21 cellular contexts compared by ENCODE assay signal in genomic region chr16:88584676-88585075, GRCh38. TPM values are rescaled to one million over a fixed set of nuclear protein-coding genes. Genes with fewer than 3 reads are reported as not detected.
A peak's percentile ranks its signal among the peaks of the same experiment; 100 is the strongest.
DNase-seq lines count a peak whose midpoint lies in the region; ATAC-seq and TF ChIP-seq lines count a peak whose summit lies in the region.
"Had no signal": no experiment of that assay in that cellular context is flagged by ENCODE, and none has a peak within 500 bp of the region (broad histone marks: within the 10 kb centered on the region; RNA-seq: fewer than 3 reads in every experiment).

No MANE protein-coding gene starts in this region.

- H4K91ac ChIP-seq in H9 (ENCODE audit: insufficient read length, low read depth, low read length), result no peak overlapping the region

- H3K18ac ChIP-seq in H9 (ENCODE audit: insufficient read length, low read depth, low read length), result no peak overlapping the region

- H3K14ac ChIP-seq in H9 (ENCODE audit: insufficient read depth, low read length), result no peak overlapping the region

- POLR2A ChIA-PET in activated CD4-positive, alpha-beta T cell treated with anti-CD3 and anti-CD28 coated beads for 36 hours (lab: Charles Lee), result no interaction called here
- POLR2A ChIA-PET in CD4-positive, alpha-beta memory T cell (lab: Charles Lee; ENCODE audit: partially characterized antibody), result interaction anchor here (0.9 to 2.4 kb wide), 2 partner anchors 14 kb away, joined by 3 to 6 read pairs; partner anchors contain the start of gene ZC3H18

- peaks cover 3% of the 10 kb centered on the region for H4K20me1 ChIP-seq in H9 (ENCODE audit: control insufficient read depth, insufficient read depth, insufficient read length)

- H2AFZ ChIP-seq in H9 (ENCODE audit: low read length), result no peak overlapping the region

- H3K79me2 ChIP-seq in H9 (ENCODE audit: insufficient read depth, low read length), result peaks cover 11% of the 10 kb centered on the region

- no peak overlapping the region for H2BK15ac ChIP-seq in H9 (ENCODE audit: low read depth, low read length)

- peaks cover 56% of the 10 kb centered on the region for H3K36me3 ChIP-seq in CD4-positive, alpha-beta memory T cell (ENCODE audit: insufficient read depth, low read length)

- H3K23me2 ChIP-seq in H9 (ENCODE audit: insufficient read length, low read depth, low read length, poor library complexity, severe bottlenecking), result no peaks in the 10 kb centered on the region

- no peak overlapping the region for H3K4me3 Mint-ChIP-seq in activated CD4-positive, alpha-beta T cell treated with anti-CD3 and anti-CD28 coated beads for 36 hours
- peak overlapping the region in 2 of 8 donors; percentile 0 to 40 for H3K4me3 Mint-ChIP-seq in CD4-positive, alpha-beta memory T cell
- H3K4me3 Mint-ChIP-seq in activated T-helper 17 cell treated with anti-CD3 and anti-CD28 coated beads, Interleukin-2, amount 50 U/mL, for 72 hours, result peak overlapping the region; percentile 23
- H3K4me3 Mint-ChIP-seq in nephron progenitor cell, result no peak overlapping the region
- no peak overlapping the region for H3K4me3 Mint-ChIP-seq in H9
- H3K4me3 Mint-ChIP-seq: IgD-negative memory B cell had no signal

- no peaks in the 10 kb centered on the region for H3K9me3 Mint-ChIP-seq in activated CD4-positive, alpha-beta T cell treated with anti-CD3 and anti-CD28 coated beads for 36 hours (ENCODE audit: low read depth)
- no peaks in the 10 kb centered on the region for H3K9me3 Mint-ChIP-seq in CD4-positive, alpha-beta memory T cell
- H3K9me3 Mint-ChIP-seq in activated T-helper 17 cell treated with anti-CD3 and anti-CD28 coated beads, Interleukin-2, amount 50 U/mL, for 72 hours, result no peaks in the 10 kb centered on the region
- H3K9me3 Mint-ChIP-seq in nephron progenitor cell (no peaks in the 10 kb centered on the region), H9 (no peaks in the 10 kb centered on the region)
- H3K9me3 Mint-ChIP-seq: IgD-negative memory B cell had no signal

- H3K4me1 ChIP-seq in CD4-positive, alpha-beta memory T cell (ENCODE audit: insufficient read depth, low read length), result peaks cover 40% of the 10 kb centered on the region
- H3K4me1 ChIP-seq in H9 (ENCODE audit: insufficient read depth, low read length), result no peaks in the 10 kb centered on the region

- no peak overlapping the region for H3K9ac ChIP-seq in H9 (ENCODE audit: extremely low read depth, insufficient read length, low read length)

- no peak overlapping the region for H3K4ac ChIP-seq in H9 (ENCODE audit: low read depth, low read length)

- no peak overlapping the region for H4K5ac ChIP-seq in H9 (ENCODE audit: insufficient read length, low read depth, low read length)

- H4K8ac ChIP-seq in H9 (replicated peaks; ENCODE audit: insufficient read length, low read depth, low read length), result no peak overlapping the region

- H2BK5ac ChIP-seq in H9 (ENCODE audit: insufficient read length, low read length), result no peak overlapping the region

- whole genome bisulfite sequencing in H9 (ENCODE audit: extremely low coverage, insufficient read length, low lambda C conversion rate), result no CpG with 5 or more reads among the region's 6 CpGs

- no peaks in the 10 kb centered on the region for H3K27me3 Mint-ChIP-seq in activated CD4-positive, alpha-beta T cell treated with anti-CD3 and anti-CD28 coated beads for 36 hours
- no peaks in the 10 kb centered on the region for H3K27me3 Mint-ChIP-seq in CD4-positive, alpha-beta memory T cell
- no peaks in the 10 kb centered on the region for H3K27me3 Mint-ChIP-seq in activated T-helper 17 cell treated with anti-CD3 and anti-CD28 coated beads, Interleukin-2, amount 50 U/mL, for 72 hours
- no peaks in the 10 kb centered on the region for H3K27me3 Mint-ChIP-seq in nephron progenitor cell (ENCODE audit: low read depth, poor library complexity)
- no peaks in the 10 kb centered on the region for H3K27me3 Mint-ChIP-seq in H9 (ENCODE audit: low read depth)
- H3K27me3 Mint-ChIP-seq: IgD-negative memory B cell had no signal

- no peak for TF ChIP-seq CTCF in nephron progenitor cell (IDR thresholded peaks at IDR 0.05)
- TF ChIP-seq CTCF in H9 (conservative IDR thresholded peaks at IDR 0.05), result no peak

- ATAC-seq in activated CD4-positive, alpha-beta T cell treated with anti-CD3 and anti-CD28 coated beads for 36 hours, result no peak
- no peak for ATAC-seq in activated T-helper 17 cell treated with anti-CD3 and anti-CD28 coated beads, Interleukin-2, amount 50 U/mL, for 72 hours (replicated peaks)
- ATAC-seq: GM12878, HCT116 had no signal

- no peak overlapping the region for H3K4me2 ChIP-seq in H9 (ENCODE audit: insufficient read depth, insufficient read length, low read length)

- no peak overlapping the region for H3T11ph ChIP-seq in H9 (ENCODE audit: low read length)

- H3K27me3 ChIP-seq in CD4-positive, alpha-beta memory T cell (ENCODE audit: insufficient read depth, low read length), result no peaks in the 10 kb centered on the region
- H3K27me3 ChIP-seq in H9 (ENCODE audit: insufficient read depth, low read length), result no peaks in the 10 kb centered on the region

- no peak overlapping the region for H3K27ac ChIP-seq in CD4-positive, alpha-beta memory T cell (ENCODE audit: low read depth, low read length)
- H3K27ac ChIP-seq in H9 (ENCODE audit: insufficient read length, low read depth, low read length), result no peak overlapping the region
- H3K27ac ChIP-seq: C4-2B, RWPE1 had no signal

- H3K27ac Mint-ChIP-seq in activated CD4-positive, alpha-beta T cell treated with anti-CD3 and anti-CD28 coated beads for 36 hours, result peak overlapping the region; percentile 35
- peak overlapping the region in 5 of 7 donors; percentile 38 to 82 (median 69) for H3K27ac Mint-ChIP-seq in CD4-positive, alpha-beta memory T cell
- peak overlapping the region; percentile 59 for H3K27ac Mint-ChIP-seq in activated T-helper 17 cell treated with anti-CD3 and anti-CD28 coated beads, Interleukin-2, amount 50 U/mL, for 72 hours
- H3K27ac Mint-ChIP-seq in nephron progenitor cell (peak overlapping the region; percentile 34), H9 (no peak overlapping the region; a peak in 1 of 7 replicates)

- peaks cover 6% of the 10 kb centered on the region for H3K79me1 ChIP-seq in H9 (ENCODE audit: insufficient read depth, low read depth, low read length, poor library complexity, severe bottlenecking)

- intact Hi-C loops in activated CD4-positive, alpha-beta T cell treated with anti-CD3 and anti-CD28 coated beads for 36 hours (cut with DNase I, micrococcal nuclease), result loop anchor here in 1 of 2 experiments (5.0 kb wide), 1 partner anchor 38 kb away; no protein-coding TSS in a partner anchor
- intact Hi-C loops in CD4-positive, alpha-beta memory T cell (cut with micrococcal nuclease), result no loop called here

- CTCF ChIA-PET in activated CD4-positive, alpha-beta T cell treated with anti-CD3 and anti-CD28 coated beads for 36 hours (lab: Charles Lee), result interaction anchor here (0.7 to 1.0 kb wide), 2 partner anchors 100 to 736 kb away, joined by 3 read pairs; no protein-coding TSS in a partner anchor
- CTCF ChIA-PET in CD4-positive, alpha-beta memory T cell (lab: Charles Lee; ENCODE audit: partially characterized antibody), result interaction anchor here (0.9 kb wide), 1 partner anchor 22 kb away, joined by 3 read pairs; no protein-coding TSS in a partner anchor

- no peak overlapping the region for H2BK120ac ChIP-seq in H9 (ENCODE audit: low read depth, low read length, poor library complexity, severe bottlenecking)

- H3K56ac ChIP-seq in H9 (ENCODE audit: insufficient read length, low read depth, low read length), result no peak overlapping the region

- H3K4me1 Mint-ChIP-seq in activated CD4-positive, alpha-beta T cell treated with anti-CD3 and anti-CD28 coated beads for 36 hours, result peaks cover 52% of the 10 kb centered on the region
- H3K4me1 Mint-ChIP-seq in CD4-positive, alpha-beta memory T cell, result peaks cover 23 to 76% (median 48%) of the 10 kb centered on the region in 4 donors
- peaks cover 40% of the 10 kb centered on the region for H3K4me1 Mint-ChIP-seq in activated T-helper 17 cell treated with anti-CD3 and anti-CD28 coated beads, Interleukin-2, amount 50 U/mL, for 72 hours
- no peaks in the 10 kb centered on the region for H3K4me1 Mint-ChIP-seq in nephron progenitor cell
- no peaks in the 10 kb centered on the region for H3K4me1 Mint-ChIP-seq in H9

- H3K23ac ChIP-seq in H9 (ENCODE audit: insufficient read length, low read depth, low read length), result no peak overlapping the region

- H3K4me3 ChIP-seq in CD4-positive, alpha-beta memory T cell (ENCODE audit: low read length in 2 of 2), result no peak overlapping the region
- H3K4me3 ChIP-seq: GM12878 had no signal

- H2AK5ac ChIP-seq in H9 (ENCODE audit: insufficient read length, low read length), result no peak overlapping the region

- H2BK20ac ChIP-seq in H9 (ENCODE audit: low read depth, low read length, poor library complexity, severe bottlenecking), result no peak overlapping the region

- no peaks in the 10 kb centered on the region for H3K9me3 ChIP-seq in CD4-positive, alpha-beta memory T cell (ENCODE audit: control insufficient read depth in 1 of 2, low read length in 2 of 2)
- H3K9me3 ChIP-seq in H9 (ENCODE audit: control insufficient read depth, low read depth, low read length), result no peaks in the 10 kb centered on the region

- DNase-seq in activated CD4-positive, alpha-beta T cell treated with anti-CD3 and anti-CD28 coated beads for 36 hours, result no peak
- DNase-seq in activated CD4-positive, alpha-beta T cell treated with anti-CD3 and anti-CD28 coated beads for 1 hour, result no peak
- no peak for DNase-seq in CD4-positive, alpha-beta memory T cell
- no peak for DNase-seq in nephron progenitor cell
- DNase-seq in ureter (ENCODE audit: low spot score), result no peak
- DNase-seq in LoVo (ENCODE audit: low spot score), result no peak
- no peak for DNase-seq in H9
- DNase-seq: Calu3; DMS79; MV-4-11; NCI-H1417 treated with DMSO at 0.1 percent for 48 hours; NCI-H2029 treated with DMSO at 0.1 percent for 48 hours; NCI-H524 treated with DMSO at 0.1 percent for 48 hours; NK-92 treated with Interleukin-12 subunit alpha and Interleukin-12 subunit beta, amount 100 ng/mL, for 24 hours had no signal

- no peak overlapping the region for H2BK12ac ChIP-seq in H9 (ENCODE audit: insufficient read length, low read depth, low read length)

- peaks cover 51% of the 10 kb centered on the region for H3K36me3 Mint-ChIP-seq in activated CD4-positive, alpha-beta T cell treated with anti-CD3 and anti-CD28 coated beads for 36 hours (ENCODE audit: low read depth)
- peaks cover 35 to 71% of the 10 kb centered on the region in 2 donors for H3K36me3 Mint-ChIP-seq in CD4-positive, alpha-beta memory T cell
- peaks cover 88% of the 10 kb centered on the region for H3K36me3 Mint-ChIP-seq in activated T-helper 17 cell treated with anti-CD3 and anti-CD28 coated beads, Interleukin-2, amount 50 U/mL, for 72 hours (ENCODE audit: low read depth)
- peaks cover 42% of the 10 kb centered on the region for H3K36me3 Mint-ChIP-seq in nephron progenitor cell (ENCODE audit: low read depth)
- H3K36me3 Mint-ChIP-seq in H9 (ENCODE audit: insufficient read depth in 1 of 3, low read depth in 3 of 3), result peaks cover 26 to 72% (median 65%) of the 10 kb centered on the region in 3 experiments; a peak in 6 of 7 replicates

RNA-seq across cellular contexts. Expression of gene ZC3H18, which starts 14.5 kb away (rescaled TPM):
- 10 to 100 TPM; 70.0 to 76.4 TPM for total RNA-seq in activated CD4-positive, alpha-beta T cell treated with anti-CD3 and anti-CD28 coated beads for 36 hours
- 10 to 100 TPM; 84.5 to 91.5 TPM for total RNA-seq in CD4-positive, alpha-beta memory T cell
- polyA plus RNA-seq in CD4-positive, alpha-beta memory T cell, result 10 to 100 TPM in 1 of 2 donors, 1 to 10 TPM in 1; 3.0 to 23.5 TPM
- total RNA-seq in activated T-helper 17 cell treated with anti-CD3 and anti-CD28 coated beads, Interleukin-2, amount 50 U/mL, for 72 hours, result 100 to 1,000 TPM; 103 TPM
- 47.3 TPM for total RNA-seq in ureter
- total RNA-seq in H9 (2021), result 69.7 and 78.2 TPM in 2 replicates

RNA-seq across cellular contexts. Expression of gene IL17C, which starts 53.7 kb away (rescaled TPM):
- under 1 TPM in 1 of 2 experiments, not detected in 1; 0.18 TPM for total RNA-seq in activated CD4-positive, alpha-beta T cell treated with anti-CD3 and anti-CD28 coated beads for 36 hours
- under 1 TPM in 1 of 2 experiments, not detected in 1; 0.44 TPM for total RNA-seq in CD4-positive, alpha-beta memory T cell
- polyA plus RNA-seq in CD4-positive, alpha-beta memory T cell, result not detected
- total RNA-seq in activated T-helper 17 cell treated with anti-CD3 and anti-CD28 coated beads, Interleukin-2, amount 50 U/mL, for 72 hours, result under 1 TPM; 0.42 to 0.56 TPM
- not detected for total RNA-seq in ureter
- total RNA-seq in H9 (2021), result 0.29 and 0.31 TPM in 2 replicates
- total RNA-seq: Calu3, G401, GM12878 had no signal
- polyA plus RNA-seq: GM12878, IgD-negative memory B cell had no signal

Comparison
In these comparisons a context has a peak if more than half of its experiments do, and no peak if none do; other contexts are left out.
1. H3K27ac Mint-ChIP-seq: peak in activated CD4-positive, alpha-beta T cell treated with anti-CD3 and anti-CD28 coated beads for 36 hours (single experiment), CD4-positive, alpha-beta memory T cell (5 of 7), activated T-helper 17 cell treated with anti-CD3 and anti-CD28 coated beads, Interleukin-2, amount 50 U/mL, for 72 hours (single experiment) and nephron progenitor cell (single experiment); none in H9 (0 of 3).